8 cellular contexts compared by ENCODE assay signal in the genomic region with DNA sequence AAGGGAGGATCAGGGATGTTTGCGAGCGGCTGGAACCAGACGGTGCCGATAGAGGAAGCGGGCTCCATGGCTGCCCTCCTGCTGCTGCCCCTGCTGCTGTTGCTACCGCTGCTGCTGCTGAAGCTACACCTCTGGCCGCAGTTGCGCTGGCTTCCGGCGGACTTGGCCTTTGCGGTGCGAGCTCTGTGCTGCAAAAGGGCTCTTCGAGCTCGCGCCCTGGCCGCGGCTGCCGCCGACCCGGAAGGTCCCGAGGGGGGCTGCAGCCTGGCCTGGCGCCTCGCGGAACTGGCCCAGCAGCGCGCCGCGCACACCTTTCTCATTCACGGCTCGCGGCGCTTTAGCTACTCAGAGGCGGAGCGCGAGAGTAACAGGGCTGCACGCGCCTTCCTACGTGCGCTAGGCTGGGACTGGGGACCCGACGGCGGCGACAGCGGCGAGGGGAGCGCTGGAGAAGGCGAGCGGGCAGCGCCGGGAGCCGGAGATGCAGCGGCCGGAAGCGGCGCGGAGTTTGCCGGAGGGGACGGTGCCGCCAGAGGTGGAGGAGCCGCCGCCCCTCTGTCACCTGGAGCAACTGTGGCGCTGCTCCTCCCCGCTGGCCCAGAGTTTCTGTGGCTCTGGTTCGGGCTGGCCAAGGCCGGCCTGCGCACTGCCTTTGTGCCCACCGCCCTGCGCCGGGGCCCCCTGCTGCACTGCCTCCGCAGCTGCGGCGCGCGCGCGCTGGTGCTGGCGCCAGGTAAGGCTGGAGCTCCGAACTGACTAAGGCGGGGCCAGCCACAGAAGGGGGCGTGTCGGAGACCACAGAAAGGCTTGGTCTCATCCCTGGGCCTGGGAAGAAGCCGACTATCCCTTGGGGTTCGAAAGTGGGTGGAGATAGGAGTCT. TPM values are rescaled to one million over a fixed set of nuclear protein-coding genes. Genes with fewer than 3 reads are reported as not detected.
A peak's percentile ranks its signal among the peaks of the same experiment; 100 is the strongest.
DNase-seq lines count a peak whose midpoint lies in the region; ATAC-seq and TF ChIP-seq lines count a peak whose summit lies in the region.

No MANE protein-coding gene starts in this region.

- BruUV-seq in PC-9 (replicated peaks; lab: Mats Ljungman, UMichigan) = no TSS peak

- H3K27me3 ChIP-seq in HUES64 (ENCODE audit: insufficient read depth, low read length) = no peaks in the 10 kb centered on the region
- no peaks in the 10 kb centered on the region for H3K27me3 ChIP-seq in PC-9 (ENCODE audit: insufficient read depth, low read depth)
- H3K27me3 ChIP-seq in foreskin keratinocyte = no peaks in the 10 kb centered on the region
- no peaks in the 10 kb centered on the region for H3K27me3 ChIP-seq in osteoblast (ENCODE audit: insufficient read depth, low read length)
- H3K27me3 ChIP-seq in transverse colon = no peaks in the 10 kb centered on the region

- peaks cover 15% of the 10 kb centered on the region; the same call in 1 of the 2 replicates for H3K4me1 ChIP-seq in HUES64 (ENCODE audit: insufficient read depth, low read length)
- H3K4me1 ChIP-seq in PC-9 (replicated peaks; ENCODE audit: insufficient read depth) = 0 out of 2 replicates have a peak, but pooled peaks cover 12% of the 10 kb centered on the region
- peaks cover 5% of the 10 kb centered on the region for H3K4me1 ChIP-seq in foreskin keratinocyte
- H3K4me1 ChIP-seq in osteoblast (ENCODE audit: insufficient read depth, low read length) = peaks cover 23% of the 10 kb centered on the region
- H3K4me1 ChIP-seq in transverse colon = peaks cover 12 to 32% (median 22%) of the 10 kb centered on the region in 4 donors

- TF ChIP-seq CTCF in 22Rv1 (IDR thresholded peaks at IDR 0.05) (peak; percentile 49), PC-9 (conservative IDR thresholded peaks at IDR 0.05) (no peak), foreskin keratinocyte (conservative IDR thresholded peaks at IDR 0.05) (peak; percentile 18), osteoblast (IDR thresholded peaks at IDR 0.05; ENCODE audit: extremely low read depth, low read depth, low read length) (no peak), transverse colon (IDR thresholded peaks at IDR 0.05) (peak in 2 of 5 experiments; percentile 22 to 26)

- peak overlapping the region; percentile 99 for H3K27ac ChIP-seq in 22Rv1
- peak overlapping the region; percentile 83 for H3K27ac ChIP-seq in HUES64 (ENCODE audit: low read depth, low read length)
- H3K27ac ChIP-seq in PC-9 = no peak overlapping the region
- no peak overlapping the region for H3K27ac ChIP-seq in foreskin keratinocyte
- H3K27ac ChIP-seq in osteoblast (ENCODE audit: low read depth, low read length) = no peak overlapping the region
- H3K27ac ChIP-seq in transverse colon = peak overlapping the region; percentile 86 to 97 (median 92)

- peak; percentile 51 for ATAC-seq in GM18909 (IDR thresholded peaks at IDR 0.05; ENCODE audit: poor library complexity, unreplicated experiment)
- ATAC-seq in foreskin keratinocyte = peak; percentile 78

- in situ Hi-C loops in transverse colon (cut with MboI; ENCODE audit: low pct_ligation_motif_present in 1 of 4, low pct_unique_long_range_greater_than_20kb in 1 of 4, low sequenced_read_pairs in 3 of 4) = loop anchor here in 1 of 4 donors (10.0 kb wide), 1 partner anchor 101 kb away; the partner anchor contains the start of genes ILF2 and NPR1

- peaks cover 13% of the 10 kb centered on the region; the same call in 1 of the 2 replicates for H3F3A ChIP-seq in PC-9 (ENCODE audit: insufficient read depth, low read depth)

- under 1% methylated on average over 83 of the region's 83 CpGs for WGBS in HUES64
- WGBS in transverse colon (ENCODE audit: low coverage in 1 of 2), 2 donors = 0% methylated on average over 17 to 59 of the region's 83 CpGs

- CTCF ChIA-PET in PC-9 (lab: Charles Lee) = interaction anchor here (0.6 kb wide), 2 partner anchors 66 to 154 kb away, joined by 3 to 5 read pairs; no protein-coding TSS in a partner anchor

- H3K9me3 ChIP-seq in HUES64 (ENCODE audit: insufficient read depth, low read depth, low read length) = no peaks in the 10 kb centered on the region
- H3K9me3 ChIP-seq in PC-9 (ENCODE audit: insufficient read depth, low read depth) = no peaks in the 10 kb centered on the region
- no peaks in the 10 kb centered on the region for H3K9me3 ChIP-seq in osteoblast (ENCODE audit: low read depth, low read length)
- no peaks in the 10 kb centered on the region for H3K9me3 ChIP-seq in transverse colon

- H3K4me3 ChIP-seq in HUES64 (ENCODE audit: low read length) (peak overlapping the region; percentile 99), PC-9 (peak overlapping the region; percentile 89), osteoblast (ENCODE audit: insufficient read depth, low read length) (peak overlapping the region; percentile 77), transverse colon (peak overlapping the region; percentile 51 to 92 (median 86))

- H4K20me1 ChIP-seq in PC-9 (ENCODE audit: insufficient read depth) (0 out of 2 replicates have a peak, but pooled peaks cover 4% of the 10 kb centered on the region), osteoblast (ENCODE audit: insufficient read depth, low read length) (no peaks in the 10 kb centered on the region)

- no peaks in the 10 kb centered on the region for H3K9me2 ChIP-seq in PC-9 (ENCODE audit: insufficient read depth)

- peak overlapping the region; percentile 95 for H3K9ac ChIP-seq in HUES64 (ENCODE audit: low read depth, low read length)

- H3K36me3 ChIP-seq in HUES64 (ENCODE audit: insufficient read depth, low read length) = peaks cover 30% of the 10 kb centered on the region
- no peaks in the 10 kb centered on the region for H3K36me3 ChIP-seq in PC-9 (ENCODE audit: low read depth)
- peaks cover 19% of the 10 kb centered on the region for H3K36me3 ChIP-seq in osteoblast (ENCODE audit: insufficient read depth, low read length)
- peaks cover 0 to 10% (median 0%) of the 10 kb centered on the region in 4 donors for H3K36me3 ChIP-seq in transverse colon

- H3K79me2 ChIP-seq in PC-9 (ENCODE audit: low read depth) (no peaks in the 10 kb centered on the region), osteoblast (ENCODE audit: insufficient read depth, low read length) (no peaks in the 10 kb centered on the region)

- TF ChIP-seq EP300 in transverse colon (IDR thresholded peaks at IDR 0.05; ENCODE audit: low read depth) = no peak

- POLR2A ChIA-PET in PC-9 (lab: Charles Lee; ENCODE audit: unreplicated experiment) = interaction anchor here (0.6 to 0.8 kb wide), 3 partner anchors 10 to 202 kb away, joined by 3 to 7 read pairs (median 4); partner anchors contain the start of gene JTB

- TF ChIP-seq POLR2A in transverse colon (IDR thresholded peaks at IDR 0.05) = peak; percentile 43

- DNase-seq in PC-9 (peak; percentile 58 to 76), foreskin keratinocyte (peak; percentile 22 to 63), osteoblast (ENCODE audit: insufficient read length, low spot score, missing footprints) (peak; percentile 89), transverse colon (peak; percentile 81)
- DNase-seq in activated effector memory CD4-positive, alpha-beta T cell treated with Interleukin-2 at 50 U/mL for 16 hours = peak; percentile 56

- intact Hi-C loops in PC-9 (cut with micrococcal nuclease; ENCODE audit: unreplicated experiment) (loop anchor here (5.0 kb wide), 1 partner anchor 212 kb away; the partner anchor contains the start of gene RAB13), transverse colon (cut with DNase I; ENCODE audit: low total_unique reads) (no loop called here)

- H3K4me2 ChIP-seq in PC-9 (peak overlapping the region; percentile 93), osteoblast (ENCODE audit: insufficient read depth, low read length) (peak overlapping the region; percentile 93)

- H2AFZ ChIP-seq in PC-9 (peak overlapping the region; percentile 80), osteoblast (ENCODE audit: low read length) (peak overlapping the region; percentile 81)

RNA-seq across cellular contexts. Expression of gene SLC27A3, which starts 0.5 kb away (rescaled TPM):
- polyA plus RNA-seq in HUES64 (2013, experiment 1 of 2) = 20.8 TPM
- 22.6 TPM for polyA plus RNA-seq in HUES64 (2013, experiment 2 of 2)
- 14.4 and 17.1 TPM in 2 replicates for total RNA-seq in PC-9 (2021)
- 10.3 and 11.4 TPM in 2 replicates for total RNA-seq in foreskin keratinocyte
- polyA plus RNA-seq in foreskin keratinocyte = 15.0 TPM in 2 replicates
- total RNA-seq in osteoblast = 9.4 and 13.8 TPM in 2 replicates
- total RNA-seq in transverse colon = 100 to 1,000 TPM in 1 of 4 donors, 10 to 100 TPM in 3; 15.2 to 159 (median 26.2) TPM

RNA-seq across cellular contexts. Expression of gene INTS3, which starts 47.8 kb away (rescaled TPM):
- polyA plus RNA-seq in HUES64 (2013, experiment 1 of 2) = 39.8 TPM
- 38.0 TPM for polyA plus RNA-seq in HUES64 (2013, experiment 2 of 2)
- 62.5 and 91.7 TPM in 2 replicates for total RNA-seq in PC-9 (2021)
- total RNA-seq in foreskin keratinocyte = 33.2 TPM in 2 replicates
- 18.8 and 20.3 TPM in 2 replicates for polyA plus RNA-seq in foreskin keratinocyte
- total RNA-seq in osteoblast = 42.4 and 42.7 TPM in 2 replicates
- total RNA-seq in transverse colon = 10 to 100 TPM; 26.1 to 35.6 (median 28.0) TPM

Comparison
In these comparisons a context has a peak if more than half of its experiments do, and no peak if none do; other contexts are left out.
1. H3K27ac ChIP-seq: peak in 22Rv1 (single experiment), HUES64 (single experiment) and transverse colon (4 of 4); none in PC-9 (single experiment), foreskin keratinocyte (single experiment) and osteoblast (single experiment).
2. CTCF ChIP-seq: peak in 22Rv1 (single experiment) and foreskin keratinocyte (single experiment); none in PC-9 (single experiment) and osteoblast (single experiment).
3. Peak in every context shown above with its lines, with median percentiles within 50 percentile points of each other: H3K4me3 ChIP-seq and DNase-seq.